ENCODE assay signal across 23 cellular contexts in genomic region chr6:44672838-44673237, GRCh38.
DNase-seq lines count a peak whose midpoint lies in the region; ATAC-seq and TF ChIP-seq lines count a peak whose summit lies in the region.
"Had no signal": no experiment of that assay in that cellular context is flagged by ENCODE, and none has a peak within 500 bp of the region (broad histone marks: within the 10 kb centered on the region; RNA-seq: fewer than 3 reads in every experiment).

No MANE protein-coding gene starts in this region.

- H3K4me3 ChIP-seq in PC-9 (0 out of 2 replicates have a peak overlapping the region, but pooled peaks have one; percentile 9), prostate gland (no peak overlapping the region)
- no peak overlapping the region for H3K4me3 ChIP-seq in effector memory CD4-positive, alpha-beta T cell (ENCODE audit: insufficient read depth, low read depth, low read length, poor library complexity, severe bottlenecking)
- H3K4me3 ChIP-seq: K562, Peyer's patch, spleen, suprapubic skin had no signal

- no peaks in the 10 kb centered on the region for H3K9me2 ChIP-seq in PC-9 (ENCODE audit: insufficient read depth)

- H3K4me2 ChIP-seq in H9 (ENCODE audit: insufficient read depth, insufficient read length, low read length): no peak overlapping the region
- peak overlapping the region; percentile 53 for H3K4me2 ChIP-seq in PC-9

- POLR2A ChIA-PET in PC-9 (lab: Charles Lee; ENCODE audit: unreplicated experiment): interaction anchor here (0.6 to 0.7 kb wide), 3 partner anchors 11 to 706 kb away, joined by 4 to 7 read pairs (median 4); no protein-coding TSS in a partner anchor

- WGBS in H9 (ENCODE audit: extremely low coverage, insufficient read length, low lambda C conversion rate): no CpG with 5 or more reads among the region's 4 CpGs
- 66% methylated on average over 4 of the region's 4 CpGs for WGBS in prostate gland

- TF ChIP-seq CTCF in H9 (conservative IDR thresholded peaks at IDR 0.05) (no peak), PC-9 (conservative IDR thresholded peaks at IDR 0.05) (no peak), foreskin keratinocyte (conservative IDR thresholded peaks at IDR 0.05) (no peak), prostate gland (IDR thresholded peaks at IDR 0.05) (no peak)

- peaks cover 9% of the 10 kb centered on the region; the same call in 1 of the 2 replicates for H3K4me1 ChIP-seq in H9 (ENCODE audit: insufficient read depth, low read length)
- peaks cover 44% of the 10 kb centered on the region for H3K4me1 ChIP-seq in PC-9 (replicated peaks; ENCODE audit: insufficient read depth)
- H3K4me1 ChIP-seq in foreskin keratinocyte: peaks cover 51% of the 10 kb centered on the region
- no peaks in the 10 kb centered on the region for H3K4me1 ChIP-seq in prostate gland (replicated peaks)
- no peaks in the 10 kb centered on the region for H3K4me1 ChIP-seq in effector memory CD4-positive, alpha-beta T cell (ENCODE audit: control insufficient read depth, insufficient read depth, low read length, poor library complexity, severe bottlenecking)
- H3K4me1 ChIP-seq: Peyer's patch, spleen, suprapubic skin had no signal

- H4K91ac ChIP-seq in H9 (ENCODE audit: insufficient read length, low read depth, low read length): no peak overlapping the region

- H3T11ph ChIP-seq in H9 (ENCODE audit: low read length): no peak overlapping the region

- no peak overlapping the region for H2AFZ ChIP-seq in H9 (ENCODE audit: low read length)
- H2AFZ ChIP-seq in PC-9: no peak overlapping the region

- no peak overlapping the region for H4K8ac ChIP-seq in H9 (replicated peaks; ENCODE audit: insufficient read length, low read depth, low read length)

- H3K79me2 ChIP-seq in H9 (ENCODE audit: insufficient read depth, low read length) (no peaks in the 10 kb centered on the region), PC-9 (ENCODE audit: low read depth) (no peaks in the 10 kb centered on the region)

- DNase-seq in H9 (peak; percentile 27), PC-9 (peak; percentile 78 to 85), foreskin keratinocyte (peak; percentile 59 to 81), prostate gland (ENCODE audit: low spot score) (peak; percentile 3), NCI-H2227 treated with DMSO at 0.1 percent for 48 hours (lab: John Stamatoyannopoulos, UW) (no peak)
- no peak for DNase-seq in effector memory CD4-positive, alpha-beta T cell
- DNase-seq: activated CD4-positive, alpha-beta T cell treated with anti-CD3 and anti-CD28 coated beads for 48 hours; activated naive CD4-positive, alpha-beta T cell treated with anti-CD3 and anti-CD28 coated beads, Interleukin-2, amount 50 U/mL, for 16 hours; amygdala; mesenchymal stem cell; NCI-H1417 treated with DMSO at 0.1 percent for 48 hours; NCI-H510A treated with DMSO at 0.1 percent for 48 hours; nucleus accumbens; Peyer's patch; retina; spleen; stimulated activated CD4-positive, alpha-beta T cell treated with anti-CD3 and anti-CD28 coated beads, Interleukin-2, amount 100 ng/mL, for 48 hours; stimulated activated naive B cell treated with anti-CD40 and anti-IgM and Interleukin-4, amounts not matched to agents 10 μg/mL and 1 μg/mL and 100 μg/mL, for 72 hours; T-helper 17 cell had no signal

- H3F3A ChIP-seq in PC-9 (ENCODE audit: insufficient read depth, low read depth): peaks cover 15% of the 10 kb centered on the region; the same call in 1 of the 2 replicates

- H3K23ac ChIP-seq in H9 (ENCODE audit: insufficient read length, low read depth, low read length): no peak overlapping the region

- H3K56ac ChIP-seq in H9 (ENCODE audit: insufficient read length, low read depth, low read length): no peak overlapping the region

- no peak overlapping the region for H2BK15ac ChIP-seq in H9 (ENCODE audit: low read depth, low read length)

- CTCF ChIA-PET in PC-9 (lab: Charles Lee): interaction anchor here (1.0 to 1.1 kb wide), 2 partner anchors 11 to 17 kb away, joined by 3 to 4 read pairs; no protein-coding TSS in a partner anchor

- no peak overlapping the region for H2BK120ac ChIP-seq in H9 (ENCODE audit: low read depth, low read length, poor library complexity, severe bottlenecking)

- intact Hi-C loops in PC-9 (cut with micrococcal nuclease; ENCODE audit: unreplicated experiment): no loop called here
- intact Hi-C loops in prostate gland (cut with DNase I): no loop called here

- H2BK20ac ChIP-seq in H9 (ENCODE audit: low read depth, low read length, poor library complexity, severe bottlenecking): no peak overlapping the region

- no peaks in the 10 kb centered on the region for H3K9me3 ChIP-seq in H9 (ENCODE audit: control insufficient read depth, low read depth, low read length)
- H3K9me3 ChIP-seq in PC-9 (ENCODE audit: insufficient read depth, low read depth): no peaks in the 10 kb centered on the region
- H3K9me3 ChIP-seq in prostate gland: no peaks in the 10 kb centered on the region
- no peaks in the 10 kb centered on the region for H3K9me3 ChIP-seq in effector memory CD4-positive, alpha-beta T cell (ENCODE audit: control insufficient read depth, low read length)
- H3K9me3 ChIP-seq: Peyer's patch, spleen, suprapubic skin had no signal

- no peak overlapping the region for H2BK5ac ChIP-seq in H9 (ENCODE audit: insufficient read length, low read length)

- H2AK5ac ChIP-seq in H9 (ENCODE audit: insufficient read length, low read length): no peak overlapping the region

- H3K18ac ChIP-seq in H9 (ENCODE audit: insufficient read length, low read depth, low read length): no peak overlapping the region

- H2BK12ac ChIP-seq in H9 (ENCODE audit: insufficient read length, low read depth, low read length): no peak overlapping the region

- no peaks in the 10 kb centered on the region for H3K79me1 ChIP-seq in H9 (ENCODE audit: insufficient read depth, low read depth, low read length, poor library complexity, severe bottlenecking)

- peaks cover 0 to 2% (median 0%) of the 10 kb centered on the region in 3 experiments; a peak in 2 of 7 replicates for H3K36me3 Mint-ChIP-seq in H9 (ENCODE audit: insufficient read depth in 1 of 3, low read depth in 3 of 3)
- H3K36me3 Mint-ChIP-seq: CD14-positive monocyte; stimulated activated naive B cell treated with anti-CD40 and anti-IgM and Interleukin-4, amounts not matched to agents 10 μg/mL and 1 μg/mL and 100 μg/mL, for 72 hours had no signal

- H4K20me1 ChIP-seq in H9 (ENCODE audit: control insufficient read depth, insufficient read depth, insufficient read length) (no peaks in the 10 kb centered on the region), PC-9 (ENCODE audit: insufficient read depth) (no peaks in the 10 kb centered on the region)

- H3K36me3 ChIP-seq in PC-9 (ENCODE audit: low read depth) (no peaks in the 10 kb centered on the region), prostate gland (no peaks in the 10 kb centered on the region)
- no peaks in the 10 kb centered on the region for H3K36me3 ChIP-seq in effector memory CD4-positive, alpha-beta T cell (ENCODE audit: control insufficient read depth, insufficient read depth, low read length)
- H3K36me3 ChIP-seq: Peyer's patch, spleen, suprapubic skin had no signal

- peak; percentile 45 for ATAC-seq in foreskin keratinocyte
- ATAC-seq in HG03469 (IDR thresholded peaks at IDR 0.05; ENCODE audit: unreplicated experiment): no peak
- ATAC-seq: K562; stimulated activated naive B cell treated with anti-CD40 and anti-IgM and Interleukin-4, amounts not matched to agents 10 μg/mL and 1 μg/mL and 100 μg/mL, for 72 hours; T-helper 17 cell had no signal

- no peak overlapping the region for H3K4ac ChIP-seq in H9 (ENCODE audit: low read depth, low read length)

- H3K27ac Mint-ChIP-seq in H9: peak overlapping the region in 1 of 3 experiments; percentile 68; a peak in 2 of 7 replicates
- H3K27ac Mint-ChIP-seq: CD14-positive monocyte; stimulated activated naive B cell treated with anti-CD40 and anti-IgM and Interleukin-4, amounts not matched to agents 10 μg/mL and 1 μg/mL and 100 μg/mL, for 72 hours; T-helper 17 cell had no signal

- H3K4me1 Mint-ChIP-seq in H9: peaks cover 51 to 56% of the 10 kb centered on the region in 2 experiments
- H3K4me1 Mint-ChIP-seq: CD14-positive monocyte had no signal

- no peak overlapping the region for H3K27ac ChIP-seq in H9 (ENCODE audit: insufficient read length, low read depth, low read length)
- H3K27ac ChIP-seq in PC-9: 0 out of 2 replicates have a peak overlapping the region, but pooled peaks have one; percentile 40
- peak overlapping the region; percentile 68 for H3K27ac ChIP-seq in foreskin keratinocyte
- H3K27ac ChIP-seq in prostate gland: no peak overlapping the region
- H3K27ac ChIP-seq in effector memory CD4-positive, alpha-beta T cell (ENCODE audit: insufficient read depth, low read length, poor library complexity, severe bottlenecking): no peak overlapping the region
- H3K27ac ChIP-seq: Peyer's patch, spleen, suprapubic skin had no signal

- no peaks in the 10 kb centered on the region for H3K23me2 ChIP-seq in H9 (ENCODE audit: insufficient read length, low read depth, low read length, poor library complexity, severe bottlenecking)

- BruUV-seq in PC-9 (replicated peaks; lab: Mats Ljungman, UMichigan): no TSS peak

- H3K9me3 Mint-ChIP-seq in H9: no peaks in the 10 kb centered on the region
- H3K9me3 Mint-ChIP-seq: stimulated activated naive B cell treated with anti-CD40 and anti-IgM and Interleukin-4, amounts not matched to agents 10 μg/mL and 1 μg/mL and 100 μg/mL, for 72 hours had no signal

- H3K14ac ChIP-seq in H9 (ENCODE audit: insufficient read depth, low read length): peak overlapping the region; percentile 42; the same call in 1 of the 2 replicates

- H3K4me3 Mint-ChIP-seq in H9: no peak overlapping the region
- H3K4me3 Mint-ChIP-seq: CD14-positive monocyte; stimulated activated naive B cell treated with anti-CD40 and anti-IgM and Interleukin-4, amounts not matched to agents 10 μg/mL and 1 μg/mL and 100 μg/mL, for 72 hours; T-helper 17 cell had no signal

- H3K27me3 Mint-ChIP-seq in H9 (ENCODE audit: low read depth): peaks cover 2% of the 10 kb centered on the region; the same call in 1 of the 2 replicates

- no peak overlapping the region for H3K9ac ChIP-seq in H9 (ENCODE audit: extremely low read depth, insufficient read length, low read length)

- H4K5ac ChIP-seq in H9 (ENCODE audit: insufficient read length, low read depth, low read length): no peak overlapping the region

- H3K27me3 ChIP-seq in H9 (ENCODE audit: insufficient read depth, low read length) (no peaks in the 10 kb centered on the region), PC-9 (ENCODE audit: insufficient read depth, low read depth) (no peaks in the 10 kb centered on the region), foreskin keratinocyte (no peaks in the 10 kb centered on the region), prostate gland (replicated peaks; ENCODE audit: insufficient read depth) (no peaks in the 10 kb centered on the region)
- no peaks in the 10 kb centered on the region for H3K27me3 ChIP-seq in effector memory CD4-positive, alpha-beta T cell (replicated peaks; ENCODE audit: control insufficient read depth, insufficient read depth, low read length, poor library complexity, severe bottlenecking)
- H3K27me3 ChIP-seq: Peyer's patch had no signal

- no peak for TF ChIP-seq POLR2A in prostate gland (IDR thresholded peaks at IDR 0.05)

Comparison
In these comparisons a context has a peak if more than half of its experiments do, and no peak if none do; other contexts are left out.
1. DNase-seq: peak in H9 (single experiment), PC-9 (2 of 2), foreskin keratinocyte (2 of 2) and prostate gland (single experiment); none in NCI-H2227 treated with DMSO at 0.1 percent for 48 hours (single experiment) and effector memory CD4-positive, alpha-beta T cell (0 of 3).
2. H3K27ac ChIP-seq: peak in PC-9 (single experiment) and foreskin keratinocyte (single experiment); none in H9 (single experiment), prostate gland (0 of 2) and effector memory CD4-positive, alpha-beta T cell (single experiment).